Comparison of ENCODE assay signal across 8 cellular contexts in the genomic region with DNA sequence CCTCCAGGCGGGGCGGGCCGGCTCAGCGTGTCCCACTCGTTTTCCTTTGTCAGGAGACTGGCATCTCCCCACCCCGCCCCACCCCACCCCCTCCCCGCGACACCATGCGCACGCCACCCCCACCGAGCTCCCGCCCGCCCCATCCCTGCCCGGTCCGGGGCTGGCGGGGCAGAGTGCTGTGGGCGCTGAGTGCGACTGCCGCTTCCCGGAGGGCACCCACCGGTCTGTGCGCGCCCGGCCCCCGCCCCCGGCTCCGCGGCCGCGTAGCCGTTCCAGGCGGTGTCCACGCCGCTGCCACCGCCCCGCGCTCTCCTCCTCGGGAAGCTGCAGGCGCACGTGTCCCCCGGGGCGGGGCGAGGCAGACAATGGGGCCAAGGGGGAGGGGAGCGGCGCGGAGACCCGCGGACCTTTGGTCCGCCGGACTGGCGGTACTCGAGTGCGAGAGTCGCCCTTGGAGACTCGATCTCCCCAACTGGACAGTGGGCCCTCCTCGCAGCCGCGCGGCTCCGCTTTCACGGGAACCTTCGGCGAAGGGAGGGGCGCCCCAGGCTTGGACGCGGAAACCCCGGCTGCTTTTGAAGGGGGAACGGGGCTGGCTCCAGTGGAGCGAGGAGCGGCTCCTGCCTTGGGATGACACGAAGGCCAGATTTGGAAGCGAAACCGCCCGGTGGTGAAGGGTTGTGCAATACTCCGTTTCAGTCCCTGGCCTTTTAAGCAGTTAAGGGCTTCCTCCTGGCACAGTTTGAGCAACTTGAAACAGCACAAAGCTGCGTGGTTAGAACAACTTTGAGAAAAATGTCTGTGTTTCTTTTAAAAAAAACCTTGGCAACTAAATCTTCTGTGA. TPM values are rescaled to one million over a fixed set of nuclear protein-coding genes. Genes with fewer than 3 reads are reported as not detected.
DNase-seq lines count a peak whose midpoint lies in the region; ATAC-seq and TF ChIP-seq lines count a peak whose summit lies in the region.

No MANE protein-coding gene starts in this region.

- POLR2A ChIA-PET in naive thymus-derived CD8-positive, alpha-beta T cell (lab: Charles Lee): interaction anchor here (1.3 to 9.4 kb wide), 11 partner anchors 9 to 194 kb away, joined by 4 to 570 read pairs (median 10); partner anchors contain the start of genes NT5E and SNX14

- H3K4me1 Mint-ChIP-seq in IgD-negative memory B cell: peaks cover 22 to 38% (median 35%) of the 10 kb centered on the region in 3 donors
- peaks cover 44% of the 10 kb centered on the region for H3K4me1 Mint-ChIP-seq in activated T-cell treated with anti-CD3 and anti-CD28 coated beads, Interleukin-2, amount 50 U/mL, for 72 hours (ENCODE audit: low read depth)
- H3K4me1 Mint-ChIP-seq in naive thymus-derived CD8-positive, alpha-beta T cell: peaks cover 25 to 41% (median 38%) of the 10 kb centered on the region in 4 donors

- no peaks in the 10 kb centered on the region for H3K27me3 Mint-ChIP-seq in IgD-negative memory B cell
- H3K27me3 Mint-ChIP-seq in activated T-cell treated with anti-CD3 and anti-CD28 coated beads, Interleukin-2, amount 50 U/mL, for 72 hours (ENCODE audit: low read depth): no peaks in the 10 kb centered on the region
- H3K27me3 Mint-ChIP-seq in naive thymus-derived CD8-positive, alpha-beta T cell: no peaks in the 10 kb centered on the region

- H3K9me3 Mint-ChIP-seq in IgD-negative memory B cell: no peaks in the 10 kb centered on the region
- peaks cover 0 to 3% of the 10 kb centered on the region in 2 donors for H3K9me3 Mint-ChIP-seq in activated T-cell treated with anti-CD3 and anti-CD28 coated beads, Interleukin-2, amount 50 U/mL, for 72 hours
- no peaks in the 10 kb centered on the region for H3K9me3 Mint-ChIP-seq in naive thymus-derived CD8-positive, alpha-beta T cell

- H3K4me3 Mint-ChIP-seq in IgD-negative memory B cell: peak overlapping the region; percentile 93 to 98 (median 96)
- peak overlapping the region; percentile 90 to 92 for H3K4me3 Mint-ChIP-seq in activated T-cell treated with anti-CD3 and anti-CD28 coated beads, Interleukin-2, amount 50 U/mL, for 72 hours
- H3K4me3 Mint-ChIP-seq in naive thymus-derived CD8-positive, alpha-beta T cell: peak overlapping the region; percentile 91 to 100 (median 96)

- peak; percentile 51 for ATAC-seq in GM21619 (IDR thresholded peaks at IDR 0.05; ENCODE audit: unreplicated experiment)
- peak; percentile 7 to 52 for ATAC-seq in activated T-cell treated with anti-CD3 and anti-CD28 coated beads, Interleukin-2, amount 50 U/mL, for 72 hours (replicated peaks in 1 of 2)
- peak; percentile 35 to 43 for ATAC-seq in naive thymus-derived CD8-positive, alpha-beta T cell

- peak overlapping the region; percentile 90 to 99 (median 98) for H3K27ac Mint-ChIP-seq in IgD-negative memory B cell
- H3K27ac Mint-ChIP-seq in activated T-cell treated with anti-CD3 and anti-CD28 coated beads, Interleukin-2, amount 50 U/mL, for 72 hours: peak overlapping the region; percentile 91
- H3K27ac Mint-ChIP-seq in naive thymus-derived CD8-positive, alpha-beta T cell: peak overlapping the region; percentile 95 to 100 (median 99)

- H3K4me3 ChIP-seq in fibroblast of mammary gland (ENCODE audit: control insufficient read depth, low read depth, low read length): peak overlapping the region; percentile 67

- peaks cover 10% of the 10 kb centered on the region for H3K36me3 Mint-ChIP-seq in IgD-negative memory B cell
- H3K36me3 Mint-ChIP-seq in activated T-cell treated with anti-CD3 and anti-CD28 coated beads, Interleukin-2, amount 50 U/mL, for 72 hours (ENCODE audit: insufficient read depth in 2 of 2): peaks cover 19 to 33% of the 10 kb centered on the region in 2 donors
- H3K36me3 Mint-ChIP-seq in naive thymus-derived CD8-positive, alpha-beta T cell: peaks cover 0 to 32% (median 10%) of the 10 kb centered on the region in 3 donors

- TF ChIP-seq CTCF in fibroblast of mammary gland (conservative IDR thresholded peaks at IDR 0.05; ENCODE audit: control insufficient read depth, insufficient read depth, low read depth, low read length): no peak

- DNase-seq in DMS53 (lab: John Stamatoyannopoulos, UW) (peak; percentile 95), OCI-M2 (lab: John Stamatoyannopoulos, UW; ENCODE audit: unreplicated experiment) (peak; percentile 72), fibroblast of mammary gland (ENCODE audit: low read depth) (peak; percentile 98)
- DNase-seq in activated T-cell treated with anti-CD3 and anti-CD28 coated beads, Interleukin-2, amount 50 U/mL, for 72 hours: peak; percentile 75 to 77
- peak; percentile 44 to 79 (median 66) for DNase-seq in naive thymus-derived CD8-positive, alpha-beta T cell
- peak; percentile 60 to 89 (median 80) for DNase-seq in stimulated activated naive CD4-positive, alpha-beta T cell (lab: John Stamatoyannopoulos, UW)

RNA-seq across cellular contexts. Expression of gene SYNCRIP, which starts 1.1 kb away (rescaled TPM):
- polyA plus RNA-seq in IgD-negative memory B cell: 69.4 TPM
- total RNA-seq in activated T-cell treated with anti-CD3 and anti-CD28 coated beads, Interleukin-2, amount 50 U/mL, for 72 hours: 10 to 100 TPM; 75.9 to 90.2 TPM
- 100 to 1,000 TPM in 1 of 2 experiments, 10 to 100 TPM in 1; 95.1 to 103 TPM for total RNA-seq in naive thymus-derived CD8-positive, alpha-beta T cell
- polyA plus RNA-seq in naive thymus-derived CD8-positive, alpha-beta T cell: 10 to 100 TPM; 68.6 to 80.9 (median 70.7) TPM

RNA-seq across cellular contexts. Expression of gene SNX14, which starts 50.1 kb away (rescaled TPM):
- 32.8 TPM for polyA plus RNA-seq in IgD-negative memory B cell
- 10 to 100 TPM; 50.6 to 61.7 TPM for total RNA-seq in activated T-cell treated with anti-CD3 and anti-CD28 coated beads, Interleukin-2, amount 50 U/mL, for 72 hours
- 10 to 100 TPM; 82.1 to 84.1 TPM for total RNA-seq in naive thymus-derived CD8-positive, alpha-beta T cell
- polyA plus RNA-seq in naive thymus-derived CD8-positive, alpha-beta T cell: 10 to 100 TPM; 40.9 to 54.6 (median 45.7) TPM

Comparison
In these comparisons a context has a peak if more than half of its experiments do, and no peak if none do; other contexts are left out.
1. Peak in every context shown above with its lines: DNase-seq, ATAC-seq and H3K4me3 ChIP-seq.